In the genomic region with DNA sequence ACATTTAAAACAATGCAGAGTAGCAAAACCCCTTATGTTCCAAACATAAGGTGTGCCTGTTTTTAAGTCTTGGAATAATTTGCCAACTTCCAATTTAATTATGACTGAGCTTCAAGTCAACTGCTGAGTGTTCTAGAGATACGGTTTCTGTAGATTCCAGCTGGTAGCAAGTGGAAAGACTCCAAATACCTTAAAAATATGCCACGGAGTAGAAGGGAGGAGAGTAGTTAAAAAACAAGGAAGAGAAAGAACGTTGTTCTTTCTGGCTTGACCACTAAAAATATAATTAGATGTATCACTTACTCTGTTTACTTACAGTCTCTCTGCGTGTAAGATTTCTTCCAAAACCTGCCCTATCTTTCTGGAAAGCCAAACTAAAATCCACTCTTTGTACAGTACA, we compare ENCODE assay signal across 1 cellular context.
TF ChIP-seq lines count a peak whose summit lies in the region.

No MANE protein-coding gene starts in this region.

TF ChIP-seq in SK-N-SH, 30 proteins besides CTCF, POLR2A, EP300 and RAD21 (continued from another document):
- no peak; the same call in 1 of the 2 replicates for TF ChIP-seq PBX3 (IDR thresholded peaks at IDR 0.05)
- TF ChIP-seq, protein P1, sequence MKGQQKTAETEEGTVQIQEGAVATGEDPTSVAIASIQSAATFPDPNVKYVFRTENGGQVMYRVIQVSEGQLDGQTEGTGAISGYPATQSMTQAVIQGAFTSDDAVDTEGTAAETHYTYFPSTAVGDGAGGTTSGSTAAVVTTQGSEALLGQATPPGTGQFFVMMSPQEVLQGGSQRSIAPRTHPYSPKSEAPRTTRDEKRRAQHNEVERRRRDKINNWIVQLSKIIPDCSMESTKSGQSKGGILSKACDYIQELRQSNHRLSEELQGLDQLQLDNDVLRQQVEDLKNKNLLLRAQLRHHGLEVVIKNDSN (IDR thresholded peaks at IDR 0.05; ENCODE audit: borderline replicate concordance, low read depth), result no peak
- TF ChIP-seq TAF1 (IDR thresholded peaks at IDR 0.05; ENCODE audit: borderline replicate concordance, low read depth, low read length), result no peak
- TF ChIP-seq EZH2phosphoT487 (IDR thresholded peaks at IDR 0.05; ENCODE audit: borderline replicate concordance, low read depth), result no peak
